Comparison of ENCODE assay signal across 8 cellular contexts in genomic region chr10:17737021-17737965, GRCh38. TPM values are rescaled to one million over a fixed set of nuclear protein-coding genes. Genes with fewer than 3 reads are reported as not detected.
DNase-seq lines count a peak whose midpoint lies in the region; ATAC-seq, FAIRE-seq and TF ChIP-seq lines count a peak whose summit lies in the region.

No MANE protein-coding gene starts in this region.

- H3K4me2 ChIP-seq in SU-DHL-6 (ENCODE audit: low read depth, low read length, poor library complexity, severe bottlenecking): no peak overlapping the region

- CTCF ChIA-PET in Caco-2 (lab: Charles Lee) (no interaction called here), HEK293T (lab: Yijun Ruan, JAX) (no interaction called here)

- H3K36me3 ChIP-seq in Caco-2 (ENCODE audit: control insufficient read depth, insufficient read depth, low read length) (no peaks in the 10 kb centered on the region), SU-DHL-6 (ENCODE audit: low read length) (no peaks in the 10 kb centered on the region)

- H3K9ac ChIP-seq in SU-DHL-6 (ENCODE audit: low read length): no peak overlapping the region

- POLR2A ChIA-PET in Caco-2 (lab: Charles Lee): no interaction called here
- POLR2A ChIA-PET in HEK293T (lab: Yijun Ruan, JAX): no interaction called here

- H3K4me3 Mint-ChIP-seq in Caco-2 (ENCODE audit: unreplicated experiment): no peak overlapping the region

- peaks cover 12% of the 10 kb centered on the region for H3K36me3 Mint-ChIP-seq in Caco-2 (ENCODE audit: insufficient read depth, unreplicated experiment)

- H2AFZ ChIP-seq in SU-DHL-6 (ENCODE audit: low read depth, low read length, severe bottlenecking): no peak overlapping the region

- H3K79me2 ChIP-seq in SU-DHL-6 (ENCODE audit: insufficient read depth, low read length): no peaks in the 10 kb centered on the region

- no peaks in the 10 kb centered on the region for H4K20me1 ChIP-seq in SU-DHL-6 (ENCODE audit: low read depth, low read length)

- no peak overlapping the region for H3K27ac ChIP-seq in SU-DHL-6 (ENCODE audit: low read depth, low read length)

- H3K27me3 ChIP-seq in Caco-2 (replicated peaks; ENCODE audit: control insufficient read depth, insufficient read depth, low read length): no peaks in the 10 kb centered on the region
- no peaks in the 10 kb centered on the region for H3K27me3 ChIP-seq in SU-DHL-6 (ENCODE audit: low read length)

- FAIRE-seq in frontal cortex (lab: Jason Lieb, UNC): peak; percentile 93

- peak; percentile 64 to 78 for TF ChIP-seq CTCF in Caco-2 (IDR thresholded peaks at IDR 0.05; ENCODE audit: insufficient read depth in 1 of 2, low read depth in 1 of 2, low read length in 1 of 2, severe bottlenecking in 1 of 2, unreplicated experiment in 1 of 2)
- peak; percentile 43 for TF ChIP-seq CTCF in SU-DHL-6 (IDR thresholded peaks at IDR 0.05; ENCODE audit: insufficient read depth, low read length, poor library complexity, severe bottlenecking)
- peak; percentile 63 for TF ChIP-seq CTCF in retinal pigment epithelial cell (conservative IDR thresholded peaks at IDR 0.05; ENCODE audit: low read depth, low read length)

- H3K9me2 ChIP-seq in SU-DHL-6 (replicated peaks; ENCODE audit: insufficient read depth, low read length): no peaks in the 10 kb centered on the region

- DNase-seq in Caco-2 (peak in 1 of 2 experiments; percentile 37), HEK293T (ENCODE audit: extremely low spot score) (peak; percentile 26), frontal cortex (ENCODE audit: low spot score in 2 of 2) (peak in 1 of 2 donors; percentile 29), retinal pigment epithelial cell (ENCODE audit: low read depth) (no peak), HuH-7 (ENCODE audit: low spot score) (no peak)
- no peak for DNase-seq in stimulated activated CD8-positive, alpha-beta memory T cell treated with anti-CD3 and anti-CD28 coated beads, Interleukin-4, amount 100 ng/mL, for 48 hours

- H3F3A ChIP-seq in SU-DHL-6 (ENCODE audit: insufficient read depth): no peaks in the 10 kb centered on the region

- no peak for ATAC-seq in GM21717 (IDR thresholded peaks at IDR 0.05; ENCODE audit: unreplicated experiment)

- H3K4me3 ChIP-seq in Caco-2 (ENCODE audit: low read depth, low read length) (no peak overlapping the region), SU-DHL-6 (ENCODE audit: insufficient read depth, low read length, poor library complexity, severe bottlenecking) (no peak overlapping the region), retinal pigment epithelial cell (ENCODE audit: low read length) (no peak overlapping the region)

- H3K9me3 ChIP-seq in Caco-2 (no peaks in the 10 kb centered on the region), SU-DHL-6 (ENCODE audit: insufficient read depth, low read length) (no peaks in the 10 kb centered on the region)

- H3K27ac Mint-ChIP-seq in Caco-2 (ENCODE audit: unreplicated experiment): no peak overlapping the region

- peaks cover 5% of the 10 kb centered on the region for H3K4me1 Mint-ChIP-seq in Caco-2 (ENCODE audit: low read depth, unreplicated experiment)

- H3K9me3 Mint-ChIP-seq in Caco-2 (ENCODE audit: unreplicated experiment): no peaks in the 10 kb centered on the region

- H3K4me1 ChIP-seq in Caco-2: no peaks in the 10 kb centered on the region

- BruUV-seq in Caco-2 (replicated peaks; lab: Mats Ljungman, UMichigan): no TSS peak

- intact Hi-C loops in Caco-2 (cut with micrococcal nuclease; ENCODE audit: unreplicated experiment): loop anchor here (1.0 to 5.0 kb wide), 2 partner anchors 135 to 480 kb away; no protein-coding TSS in a partner anchor

- no peaks in the 10 kb centered on the region for H3K27me3 Mint-ChIP-seq in Caco-2 (ENCODE audit: insufficient read depth, unreplicated experiment)

TF ChIP-seq in HEK293T, 16 proteins besides CTCF, POLR2A, EP300 and RAD21:
- TF ChIP-seq CTBP1 (IDR thresholded peaks at IDR 0.05; ENCODE audit: borderline replicate concordance) (no peak), FOXM1 (IDR thresholded peaks at IDR 0.05; ENCODE audit: borderline replicate concordance) (no peak), PKNOX1 (IDR thresholded peaks at IDR 0.05) (no peak), HDGF (IDR thresholded peaks at IDR 0.05; ENCODE audit: borderline replicate concordance) (no peak), SUZ12 (IDR thresholded peaks at IDR 0.05) (no peak), ARNT (IDR thresholded peaks at IDR 0.05) (no peak)

RNA-seq across cellular contexts. Expression of gene TMEM236, which starts 14.7 kb away (rescaled TPM):
- total RNA-seq in Caco-2 (2022) (0.60 and 0.64 TPM in 2 replicates), frontal cortex (under 0.01 TPM)
